ENCODE assay signal across 1 cellular context in genomic region chr19:12938054-12938535, GRCh38.
A peak's percentile ranks its signal among the peaks of the same experiment; 100 is the strongest.
TF ChIP-seq lines count a peak whose summit lies in the region.

No MANE protein-coding gene starts in this region.

TF ChIP-seq in SK-N-SH, 30 proteins besides CTCF, POLR2A, EP300 and RAD21 (continued from another document):
- peak; percentile 97 for TF ChIP-seq PBX3 (IDR thresholded peaks at IDR 0.05)
- TF ChIP-seq IRF3 (IDR thresholded peaks at IDR 0.05; ENCODE audit: low read depth, low read length): peak; percentile 91
- peak; percentile 60; the same call in 1 of the 2 replicates for TF ChIP-seq USF2 (IDR thresholded peaks at IDR 0.05; ENCODE audit: borderline replicate concordance, low read depth, low read length)
- no peak for TF ChIP-seq MEF2A (IDR thresholded peaks at IDR 0.05; ENCODE audit: borderline replicate concordance, low read depth)
- no peak for TF ChIP-seq NRF1 (IDR thresholded peaks at IDR 0.05; ENCODE audit: low read depth, low read length)
- TF ChIP-seq GABPA (IDR thresholded peaks at IDR 0.05; ENCODE audit: low read depth): no peak
- TF ChIP-seq MXI1 (IDR thresholded peaks at IDR 0.05; ENCODE audit: low read depth, low read length): peak; percentile 88; the same call in 1 of the 2 replicates
- peak; percentile 94 for TF ChIP-seq CHD2 (IDR thresholded peaks at IDR 0.05; ENCODE audit: low read length, partially characterized antibody)
- TF ChIP-seq SIN3A (IDR thresholded peaks at IDR 0.05; ENCODE audit: borderline replicate concordance, low read depth, low read length): peak; percentile 93; the same call in 1 of the 2 replicates
- no peak for TF ChIP-seq FOXJ3 (CRISPR knock-in tag; IDR thresholded peaks at IDR 0.05)
- peak; percentile 91 for TF ChIP-seq RCOR1 (IDR thresholded peaks at IDR 0.05; ENCODE audit: low read length)
- 0 out of 2 replicates have a peak, but pooled peaks have one; percentile 15 for TF ChIP-seq TCF12 (IDR thresholded peaks at IDR 0.05)
- TF ChIP-seq RFX5 (IDR thresholded peaks at IDR 0.05; ENCODE audit: low read length): peak; percentile 75
- peak; percentile 95 for TF ChIP-seq USF1 (IDR thresholded peaks at IDR 0.05; ENCODE audit: borderline replicate concordance, low read depth)
TF ChIP-seq in SK-N-SH: peak in this region for 11.
